Comparison of ENCODE assay signal across 24 cellular contexts in the genomic region with DNA sequence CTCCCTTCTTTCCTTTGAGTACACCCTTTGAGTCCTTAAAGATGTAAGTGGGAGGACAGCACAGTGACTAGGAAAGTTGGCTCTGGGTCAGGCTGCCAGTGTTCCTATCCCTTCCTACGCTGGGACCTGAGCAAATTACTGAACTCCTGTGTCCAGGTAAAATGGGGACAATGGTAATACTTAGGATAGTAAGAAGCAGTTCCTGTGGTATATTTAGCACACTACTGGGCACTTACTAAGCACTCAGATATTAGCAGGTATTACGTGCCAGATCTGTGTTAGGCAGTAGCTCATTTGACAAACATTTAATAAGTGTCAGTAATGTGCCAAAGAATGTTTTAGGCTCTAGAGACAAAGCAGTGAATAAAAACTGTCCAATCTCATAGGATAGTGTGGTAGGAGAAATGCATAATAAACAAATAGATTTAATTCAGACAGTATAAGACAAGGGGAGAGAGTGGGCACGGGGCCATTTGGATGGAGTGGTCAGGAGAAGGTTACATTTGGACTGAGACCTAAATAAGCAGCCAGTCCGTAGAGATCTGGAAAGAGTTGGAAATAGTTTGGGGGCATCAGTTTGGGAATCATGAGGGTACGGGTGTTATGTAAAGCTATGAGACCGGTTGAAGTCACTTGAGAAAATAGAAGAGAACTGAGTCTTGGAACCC. TPM values are rescaled to one million over a fixed set of nuclear protein-coding genes. Genes with fewer than 3 reads are reported as not detected.
A peak's percentile ranks its signal among the peaks of the same experiment; 100 is the strongest.
DNase-seq lines count a peak whose midpoint lies in the region; ATAC-seq and TF ChIP-seq lines count a peak whose summit lies in the region.
"Had no signal": no experiment of that assay in that cellular context is flagged by ENCODE, and none has a peak within 500 bp of the region (broad histone marks: within the 10 kb centered on the region; RNA-seq: fewer than 3 reads in every experiment).

No MANE protein-coding gene starts in this region.

- H3K4me3 ChIP-seq in left ventricle myocardium inferior (no peak overlapping the region), spleen (no peak overlapping the region)
- H3K4me3 ChIP-seq: sigmoid colon, SK-N-MC, uterus had no signal

- CTCF ChIA-PET in activated B cell treated with CpG ODN at 0.5 μM for 24 hours (lab: Charles Lee): interaction anchor here (1.4 to 2.6 kb wide), 2 partner anchors 13 to 345 kb away, joined by 4 to 14 read pairs; no protein-coding TSS in a partner anchor
- CTCF ChIA-PET in T-cell (lab: Charles Lee): no interaction called here

- H3K4me1 Mint-ChIP-seq in activated B cell treated with CpG ODN at 0.5 μM for 24 hours (peaks cover 36% of the 10 kb centered on the region), T-cell (peaks cover 5 to 22% (median 8%) of the 10 kb centered on the region in 3 donors)

- H3K36me3 Mint-ChIP-seq in activated B cell treated with CpG ODN at 0.5 μM for 24 hours (ENCODE audit: low read depth) (peaks cover 72% of the 10 kb centered on the region), T-cell (peaks cover 61% of the 10 kb centered on the region)

- H3K27me3 Mint-ChIP-seq in activated B cell treated with CpG ODN at 0.5 μM for 24 hours: no peaks in the 10 kb centered on the region
- no peaks in the 10 kb centered on the region for H3K27me3 Mint-ChIP-seq in T-cell
- H3K27me3 Mint-ChIP-seq: stimulated activated naive CD8-positive, alpha-beta T cell treated with anti-CD3 and anti-CD28 coated beads, Interleukin-15, Interleukin-2, amounts not matched to agents 100 ng/mL and 50 ng/mL, for 24 hours had no signal

- H3K4me3 Mint-ChIP-seq in activated B cell treated with CpG ODN at 0.5 μM for 24 hours (no peak overlapping the region), T-cell (no peak overlapping the region)
- H3K4me3 Mint-ChIP-seq: brain; stimulated activated naive CD8-positive, alpha-beta T cell treated with anti-CD3 and anti-CD28 coated beads, Interleukin-15, Interleukin-2, amounts not matched to agents 100 ng/mL and 50 ng/mL, for 24 hours had no signal

- H3K27me3 ChIP-seq in left ventricle myocardium inferior (ENCODE audit: low read depth) (no peaks in the 10 kb centered on the region), spleen (replicated peaks in 1 of 7) (no peaks in the 10 kb centered on the region)
- H3K27me3 ChIP-seq: sigmoid colon, uterus had no signal

- peak overlapping the region; percentile 66 for H3K27ac ChIP-seq in left ventricle myocardium inferior (replicated peaks)
- peak overlapping the region in 5 of 8 donors; percentile 14 to 75 (median 61) for H3K27ac ChIP-seq in spleen
- H3K27ac ChIP-seq: C4-2B, epithelial cell of prostate, KMS-11, sigmoid colon, SK-N-MC, uterus had no signal

- peaks cover 32% of the 10 kb centered on the region for H3K4me1 ChIP-seq in left ventricle myocardium inferior
- peaks cover 0 to 48% (median 27%) of the 10 kb centered on the region in 6 donors for H3K4me1 ChIP-seq in spleen
- H3K4me1 ChIP-seq: sigmoid colon, uterus had no signal

- DNase-seq in Right ventricle myocardium inferior (ENCODE audit: missing footprints) (peak; percentile 69), cardiac septum (ENCODE audit: low spot score) (no peak), activated B cell treated with CpG ODN at 0.5 μM for 24 hours (no peak), left ventricle myocardium inferior (no peak), spleen (no peak), T-cell (no peak), NCI-H2196 (lab: John Stamatoyannopoulos, UW; ENCODE audit: unreplicated experiment) (no peak)
- DNase-seq in stimulated activated CD4-positive, alpha-beta T cell treated with anti-CD3 and anti-CD28 coated beads, Interleukin-4, amount 100 ng/mL, for 4 hours: no peak
- DNase-seq: activated CD4-positive, alpha-beta T cell treated with anti-CD3 and anti-CD28 coated beads for 48 hours; activated CD8-positive, alpha-beta memory T cell treated with anti-CD3 and anti-CD28 coated beads, Interleukin-2, amount 50 U/mL, for 4 hours; effector CD8-positive, alpha-beta T cell; kidney; MM.1S; NCI-H2081; RPMI8226; sigmoid colon; T-helper 2 cell; uterus had no signal

- H3K36me3 ChIP-seq in left ventricle myocardium inferior (peaks cover 7% of the 10 kb centered on the region), spleen (peaks cover 0 to 73% (median 41%) of the 10 kb centered on the region in 6 donors)
- H3K36me3 ChIP-seq: uterus had no signal

- H3K9me3 Mint-ChIP-seq in activated B cell treated with CpG ODN at 0.5 μM for 24 hours (no peaks in the 10 kb centered on the region), T-cell (peaks cover 0 to 4% (median 0%) of the 10 kb centered on the region in 3 donors)
- H3K9me3 Mint-ChIP-seq: brain had no signal

- H3K9me3 ChIP-seq in left ventricle myocardium inferior (replicated peaks): no peaks in the 10 kb centered on the region
- H3K9me3 ChIP-seq in spleen: no peaks in the 10 kb centered on the region
- H3K9me3 ChIP-seq: sigmoid colon, uterus had no signal

- no peak for TF ChIP-seq POLR2A in spleen (IDR thresholded peaks at IDR 0.05)

- intact Hi-C loops in Right ventricle myocardium inferior (cut with DNase I) (no loop called here), cardiac septum (cut with DNase I) (no loop called here), activated B cell treated with CpG ODN at 0.5 μM for 24 hours (cut with micrococcal nuclease) (no loop called here), left ventricle myocardium inferior (cut with micrococcal nuclease) (no loop called here), spleen (cut with DNase I; ENCODE audit: low total_unique reads) (no loop called here)

- POLR2A ChIA-PET in activated B cell treated with CpG ODN at 0.5 μM for 24 hours (lab: Charles Lee) (interaction anchor here (0.9 kb wide), 1 partner anchor 111 kb away, joined by 3 read pairs; no protein-coding TSS in a partner anchor), T-cell (lab: Charles Lee) (no interaction called here)

- TF ChIP-seq CTCF in activated B cell treated with CpG ODN at 0.5 μM for 24 hours (IDR thresholded peaks at IDR 0.05) (no peak), left ventricle myocardium inferior (IDR thresholded peaks at IDR 0.05; ENCODE audit: borderline replicate concordance) (no peak), spleen (IDR thresholded peaks at IDR 0.05 in 8 of 11, conservative IDR thresholded peaks at IDR 0.05 in 3 of 11) (no peak)

- WGBS in spleen, 5 donors: 94 to 96% (median 94%) methylated on average over 6 of the region's 6 CpGs

- ATAC-seq in Right ventricle myocardium inferior (peak; percentile 80), activated B cell treated with CpG ODN at 0.5 μM for 24 hours (ENCODE audit: low read depth) (no peak), T-cell (replicated peaks in 1 of 4) (no peak)

- H3K27ac Mint-ChIP-seq in activated B cell treated with CpG ODN at 0.5 μM for 24 hours (peak overlapping the region; percentile 71), T-cell (peak overlapping the region in 1 of 2 donors; percentile 35)
- H3K27ac Mint-ChIP-seq: stimulated activated naive CD8-positive, alpha-beta T cell treated with anti-CD3 and anti-CD28 coated beads, Interleukin-15, Interleukin-2, amounts not matched to agents 100 ng/mL and 50 ng/mL, for 24 hours had no signal

RNA-seq across cellular contexts. Expression of gene ZFP69B, which starts 26.2 kb away (rescaled TPM):
- 1.2 TPM for total RNA-seq in Right ventricle myocardium inferior
- 1.3 TPM for total RNA-seq in cardiac septum
- 8.9 and 10.4 TPM in 2 replicates for total RNA-seq in activated B cell treated with CpG ODN at 0.5 μM for 24 hours
- total RNA-seq in left ventricle myocardium inferior: 1.1 TPM
- total RNA-seq in spleen: 1 to 10 TPM; 1.9 to 5.0 (median 2.6) TPM
- 1 to 10 TPM in 1 of 3 donors, under 1 TPM in 2; 0.80 to 1.0 (median 0.96) TPM for polyA plus RNA-seq in spleen
- 10 to 100 TPM in 2 of 5 donors, 1 to 10 TPM in 3; 3.1 to 12.5 (median 7.5) TPM for total RNA-seq in T-cell

RNA-seq across cellular contexts. Expression of gene SMAP2, which starts 50.6 kb away (rescaled TPM):
- total RNA-seq in Right ventricle myocardium inferior (16.3 TPM), cardiac septum (10.5 TPM), activated B cell treated with CpG ODN at 0.5 μM for 24 hours (202 and 220 TPM in 2 replicates), left ventricle myocardium inferior (15.0 TPM), spleen (100 to 1,000 TPM; 120 to 435 (median 252) TPM), T-cell (100 to 1,000 TPM; 120 to 254 (median 123) TPM)
- polyA plus RNA-seq in spleen: 100 to 1,000 TPM; 135 to 196 (median 148) TPM

RNA-seq across cellular contexts. Expression of gene ZFP69, which starts 53.0 kb away (rescaled TPM):
- total RNA-seq in Right ventricle myocardium inferior (1.8 TPM), cardiac septum (2.6 TPM), activated B cell treated with CpG ODN at 0.5 μM for 24 hours (4.5 and 5.1 TPM in 2 replicates), left ventricle myocardium inferior (1.9 TPM), spleen (1 to 10 TPM; 2.6 to 6.6 (median 3.8) TPM), T-cell (1 to 10 TPM; 3.9 to 4.5 (median 4.1) TPM)
- 1 to 10 TPM; 4.2 to 5.0 (median 4.4) TPM for polyA plus RNA-seq in spleen
